Comparison of ENCODE assay signal across 13 cellular contexts in genomic region chr10:101007915-101008822, GRCh38. TPM values are rescaled to one million over a fixed set of nuclear protein-coding genes. Genes with fewer than 3 reads are reported as not detected.
A peak's percentile ranks its signal among the peaks of the same experiment; 100 is the strongest.
DNase-seq lines count a peak whose midpoint lies in the region; ATAC-seq and TF ChIP-seq lines count a peak whose summit lies in the region.
"Had no signal": no experiment of that assay in that cellular context is flagged by ENCODE, and none has a peak within 500 bp of the region (broad histone marks: within the 10 kb centered on the region; RNA-seq: fewer than 3 reads in every experiment).

No MANE protein-coding gene starts in this region.

- H3K9ac ChIP-seq in muscle layer of colon (ENCODE audit: low read length) = peak overlapping the region; percentile 35

- H3K4me1 ChIP-seq in muscle layer of colon (ENCODE audit: insufficient read depth, low read length) (peaks cover 22% of the 10 kb centered on the region), tibial artery (peaks cover 0 to 30% (median 23%) of the 10 kb centered on the region in 4 donors)
- peaks cover 3% of the 10 kb centered on the region for H3K4me1 ChIP-seq in CD8-positive, alpha-beta T cell (ENCODE audit: insufficient read depth, low read length)
- H3K4me1 ChIP-seq: prostate gland had no signal

- H3K9me3 ChIP-seq in muscle layer of colon (ENCODE audit: low read length) (no peaks in the 10 kb centered on the region), tibial artery (no peaks in the 10 kb centered on the region)
- H3K9me3 ChIP-seq in CD8-positive, alpha-beta T cell (ENCODE audit: low read length) = no peaks in the 10 kb centered on the region
- H3K9me3 ChIP-seq: prostate gland had no signal

- H3K4me3 ChIP-seq in muscle layer of colon (ENCODE audit: low read depth in 1 of 2, low read length in 2 of 2) (no peak overlapping the region), tibial artery (no peak overlapping the region)
- no peak overlapping the region for H3K4me3 ChIP-seq in CD8-positive, alpha-beta T cell (ENCODE audit: low read depth, low read length)
- H3K4me3 ChIP-seq: prostate gland had no signal

- TF ChIP-seq CTCF in brain (conservative IDR thresholded peaks at IDR 0.05) (no peak), tibial artery (IDR thresholded peaks at IDR 0.05) (no peak)
- no peak for TF ChIP-seq CTCF in CD8-positive, alpha-beta T cell (IDR thresholded peaks at IDR 0.05)

- H3K27ac ChIP-seq in muscle layer of colon (ENCODE audit: low read depth, low read length) (peak overlapping the region; percentile 25), tibial artery (peak overlapping the region; percentile 28 to 46)
- no peak overlapping the region for H3K27ac ChIP-seq in CD8-positive, alpha-beta T cell (ENCODE audit: low read depth, low read length)

- H3K27ac Mint-ChIP-seq in brain = peak overlapping the region; percentile 71 to 95 (median 82)
- H3K27ac Mint-ChIP-seq in CD8-positive, alpha-beta T cell = no peak overlapping the region
- H3K27ac Mint-ChIP-seq in stimulated activated effector memory CD8-positive, alpha-beta T cell treated with anti-CD3 and anti-CD28 coated beads, Interleukin-12 subunit alpha, Interleukin-12 subunit beta, amount 100 ng/mL, for 72 hours = no peak overlapping the region
- H3K27ac Mint-ChIP-seq: activated naive CD8-positive, alpha-beta T cell; memory B cell had no signal

- H3K27me3 Mint-ChIP-seq in brain = peaks cover 5% of the 10 kb centered on the region
- peaks cover 2% of the 10 kb centered on the region for H3K27me3 Mint-ChIP-seq in CD8-positive, alpha-beta T cell (ENCODE audit: low read depth)
- H3K27me3 Mint-ChIP-seq: activated naive CD8-positive, alpha-beta T cell; memory B cell had no signal

- no peaks in the 10 kb centered on the region for H3K27me3 ChIP-seq in muscle layer of colon (ENCODE audit: control insufficient read depth in 1 of 2, insufficient read depth in 2 of 2, low read length in 2 of 2)
- H3K27me3 ChIP-seq in tibial artery = no peaks in the 10 kb centered on the region
- H3K27me3 ChIP-seq in CD8-positive, alpha-beta T cell (ENCODE audit: insufficient read depth, low read length) = no peaks in the 10 kb centered on the region

- CTCF ChIA-PET in CD8-positive, alpha-beta T cell (lab: Charles Lee) = interaction anchor here (0.6 to 20.9 kb wide), 6 partner anchors 8 to 40 kb away, joined by 3 to 222 read pairs (median 5); partner anchors contain the start of gene LZTS2

- H3K9me3 Mint-ChIP-seq in brain = peaks cover 0 to 4% (median 0%) of the 10 kb centered on the region in 5 experiments
- H3K9me3 Mint-ChIP-seq in CD8-positive, alpha-beta T cell = no peaks in the 10 kb centered on the region
- no peaks in the 10 kb centered on the region for H3K9me3 Mint-ChIP-seq in stimulated activated effector memory CD8-positive, alpha-beta T cell treated with anti-CD3 and anti-CD28 coated beads, Interleukin-12 subunit alpha, Interleukin-12 subunit beta, amount 100 ng/mL, for 72 hours
- H3K9me3 Mint-ChIP-seq: memory B cell had no signal

- DNase-seq in M059J (ENCODE audit: low read depth) (peak; percentile 39), tibial artery (no peak), SK-N-DZ (ENCODE audit: low spot score) (no peak)
- no peak for DNase-seq in CD8-positive, alpha-beta T cell
- no peak for DNase-seq in stimulated activated effector memory CD8-positive, alpha-beta T cell treated with anti-CD3 and anti-CD28 coated beads, Interleukin-12 subunit alpha, Interleukin-12 subunit beta, amount 100 ng/mL, for 72 hours (ENCODE audit: low spot score in 2 of 2)
- DNase-seq: cortex of kidney; NCI-H2171; stimulated activated CD4-positive, alpha-beta T cell treated with anti-CD3 and anti-CD28 coated beads, Interleukin-4, amount 100 ng/mL, for 1 hour had no signal

- H3K4me3 Mint-ChIP-seq in brain = no peak overlapping the region
- H3K4me3 Mint-ChIP-seq in CD8-positive, alpha-beta T cell = no peak overlapping the region
- H3K4me3 Mint-ChIP-seq in stimulated activated effector memory CD8-positive, alpha-beta T cell treated with anti-CD3 and anti-CD28 coated beads, Interleukin-12 subunit alpha, Interleukin-12 subunit beta, amount 100 ng/mL, for 72 hours = no peak overlapping the region
- H3K4me3 Mint-ChIP-seq: activated naive CD8-positive, alpha-beta T cell; memory B cell had no signal

- peaks cover 32% of the 10 kb centered on the region for H3K4me1 Mint-ChIP-seq in brain
- peaks cover 5% of the 10 kb centered on the region for H3K4me1 Mint-ChIP-seq in CD8-positive, alpha-beta T cell (ENCODE audit: low read depth)
- H3K4me1 Mint-ChIP-seq in stimulated activated effector memory CD8-positive, alpha-beta T cell treated with anti-CD3 and anti-CD28 coated beads, Interleukin-12 subunit alpha, Interleukin-12 subunit beta, amount 100 ng/mL, for 72 hours = peaks cover 7% of the 10 kb centered on the region

- peaks cover 25% of the 10 kb centered on the region for H3K36me3 Mint-ChIP-seq in brain
- peaks cover 15% of the 10 kb centered on the region for H3K36me3 Mint-ChIP-seq in CD8-positive, alpha-beta T cell
- H3K36me3 Mint-ChIP-seq in stimulated activated effector memory CD8-positive, alpha-beta T cell treated with anti-CD3 and anti-CD28 coated beads, Interleukin-12 subunit alpha, Interleukin-12 subunit beta, amount 100 ng/mL, for 72 hours = no peaks in the 10 kb centered on the region
- H3K36me3 Mint-ChIP-seq: activated naive CD8-positive, alpha-beta T cell had no signal

- no peak for ATAC-seq in CD8-positive, alpha-beta T cell
- ATAC-seq in stimulated activated effector memory CD8-positive, alpha-beta T cell treated with anti-CD3 and anti-CD28 coated beads, Interleukin-12 subunit alpha, Interleukin-12 subunit beta, amount 100 ng/mL, for 72 hours = no peak

- POLR2A ChIA-PET in CD8-positive, alpha-beta T cell (lab: Charles Lee) = interaction anchor here (1.5 to 2.0 kb wide), 2 partner anchors 11 kb away, joined by 6 to 9 read pairs; no protein-coding TSS in a partner anchor

- H3K36me3 ChIP-seq in muscle layer of colon (ENCODE audit: insufficient read depth, low read length) = peaks cover 26% of the 10 kb centered on the region
- H3K36me3 ChIP-seq in tibial artery = peaks cover 36 to 43% (median 38%) of the 10 kb centered on the region in 3 donors
- no peaks in the 10 kb centered on the region for H3K36me3 ChIP-seq in CD8-positive, alpha-beta T cell (ENCODE audit: insufficient read depth, low read length)

- intact Hi-C loops in tibial artery (cut with DNase I; ENCODE audit: low total_unique reads) = no loop called here
- intact Hi-C loops in CD8-positive, alpha-beta T cell (cut with DNase I, micrococcal nuclease) = no loop called here

RNA-seq across cellular contexts. Expression of gene LZTS2, which starts 8.6 kb away (rescaled TPM):
- total RNA-seq in M059J (2014; rRNA removed; shearing (Covaris generic)) = 25.8 and 61.5 TPM in 2 replicates
- polyA plus RNA-seq in brain (ENCODE audit: insufficient read depth, low read depth, low replicate concordance) = 54.6 TPM
- total RNA-seq in CD8-positive, alpha-beta T cell = 10 to 100 TPM in 1 of 2 experiments, 1 to 10 TPM in 1; 9.2 to 10.5 TPM
- polyA plus RNA-seq in SK-N-DZ (2014; cell fraction: cytosol; rRNA removed) = 84.2 and 97.5 TPM in 2 replicates
- polyA plus RNA-seq in SK-N-DZ (2014; cell fraction: nucleus; rRNA removed) = 135 and 146 TPM in 2 replicates

RNA-seq across cellular contexts. Expression of gene TWNK, which starts 20.8 kb away (rescaled TPM):
- total RNA-seq in M059J (2014; rRNA removed; shearing (Covaris generic)) = 5.4 and 9.6 TPM in 2 replicates
- polyA plus RNA-seq in brain (ENCODE audit: insufficient read depth, low read depth, low replicate concordance) = 9.2 TPM
- total RNA-seq in CD8-positive, alpha-beta T cell = 1 to 10 TPM; 4.6 to 4.7 TPM
- polyA plus RNA-seq in SK-N-DZ (2014; cell fraction: cytosol; rRNA removed) = 15.5 and 19.5 TPM in 2 replicates
- 10.5 and 23.3 TPM in 2 replicates for polyA plus RNA-seq in SK-N-DZ (2014; cell fraction: nucleus; rRNA removed)

RNA-seq across cellular contexts. Expression of gene MRPL43, which starts 20.9 kb away (rescaled TPM):
- 78.0 and 80.2 TPM in 2 replicates for total RNA-seq in M059J (2014; rRNA removed; shearing (Covaris generic))
- 126 TPM for polyA plus RNA-seq in brain (ENCODE audit: insufficient read depth, low read depth, low replicate concordance)
- total RNA-seq in CD8-positive, alpha-beta T cell = 10 to 100 TPM; 28.3 to 28.4 TPM
- 150 and 151 TPM in 2 replicates for polyA plus RNA-seq in SK-N-DZ (2014; cell fraction: cytosol; rRNA removed)
- 113 and 124 TPM in 2 replicates for polyA plus RNA-seq in SK-N-DZ (2014; cell fraction: nucleus; rRNA removed)

RNA-seq across cellular contexts. Expression of gene PDZD7, which starts 22.8 kb away (rescaled TPM):
- 0.27 and 1.6 TPM in 2 replicates for total RNA-seq in M059J (2014; rRNA removed; shearing (Covaris generic))
- polyA plus RNA-seq in brain (ENCODE audit: insufficient read depth, low read depth, low replicate concordance) = 8.2 TPM
- 1 to 10 TPM in 1 of 2 experiments, under 1 TPM in 1; 0.95 to 1.7 TPM for total RNA-seq in CD8-positive, alpha-beta T cell
- polyA plus RNA-seq in SK-N-DZ (2014; cell fraction: cytosol; rRNA removed) = 9.9 and 10.1 TPM in 2 replicates
- polyA plus RNA-seq in SK-N-DZ (2014; cell fraction: nucleus; rRNA removed) = 28.3 and 32.8 TPM in 2 replicates

RNA-seq across cellular contexts. Expression of gene SFXN3, which starts 22.9 kb away (rescaled TPM):
- 38.7 and 58.0 TPM in 2 replicates for total RNA-seq in M059J (2014; rRNA removed; shearing (Covaris generic))
- polyA plus RNA-seq in brain (ENCODE audit: insufficient read depth, low read depth, low replicate concordance) = 25.9 TPM
- 10 to 100 TPM; 38.1 to 39.3 TPM for total RNA-seq in CD8-positive, alpha-beta T cell
- 27.7 and 40.4 TPM in 2 replicates for polyA plus RNA-seq in SK-N-DZ (2014; cell fraction: cytosol; rRNA removed)
- polyA plus RNA-seq in SK-N-DZ (2014; cell fraction: nucleus; rRNA removed) = 45.4 and 66.2 TPM in 2 replicates

Comparison
In these comparisons a context has a peak if more than half of its experiments do, and no peak if none do; other contexts are left out.
1. H3K27ac Mint-ChIP-seq: peak in brain (5 of 5); none in CD8-positive, alpha-beta T cell (single experiment) and stimulated activated effector memory CD8-positive, alpha-beta T cell treated with anti-CD3 and anti-CD28 coated beads, Interleukin-12 subunit alpha, Interleukin-12 subunit beta, amount 100 ng/mL, for 72 hours (single experiment).